Comparison of ENCODE assay signal across 1 cellular context in genomic region chrX:150696264-150696789, GRCh38.
TF ChIP-seq lines count a peak whose summit lies in the region.

No MANE protein-coding gene starts in this region.

TF ChIP-seq in SK-N-SH, 30 proteins besides CTCF, POLR2A, EP300 and RAD21 (continued from another document):
- TF ChIP-seq RXRA (IDR thresholded peaks at IDR 0.05; ENCODE audit: borderline replicate concordance, low read depth) = no peak
- TF ChIP-seq, protein P1, sequence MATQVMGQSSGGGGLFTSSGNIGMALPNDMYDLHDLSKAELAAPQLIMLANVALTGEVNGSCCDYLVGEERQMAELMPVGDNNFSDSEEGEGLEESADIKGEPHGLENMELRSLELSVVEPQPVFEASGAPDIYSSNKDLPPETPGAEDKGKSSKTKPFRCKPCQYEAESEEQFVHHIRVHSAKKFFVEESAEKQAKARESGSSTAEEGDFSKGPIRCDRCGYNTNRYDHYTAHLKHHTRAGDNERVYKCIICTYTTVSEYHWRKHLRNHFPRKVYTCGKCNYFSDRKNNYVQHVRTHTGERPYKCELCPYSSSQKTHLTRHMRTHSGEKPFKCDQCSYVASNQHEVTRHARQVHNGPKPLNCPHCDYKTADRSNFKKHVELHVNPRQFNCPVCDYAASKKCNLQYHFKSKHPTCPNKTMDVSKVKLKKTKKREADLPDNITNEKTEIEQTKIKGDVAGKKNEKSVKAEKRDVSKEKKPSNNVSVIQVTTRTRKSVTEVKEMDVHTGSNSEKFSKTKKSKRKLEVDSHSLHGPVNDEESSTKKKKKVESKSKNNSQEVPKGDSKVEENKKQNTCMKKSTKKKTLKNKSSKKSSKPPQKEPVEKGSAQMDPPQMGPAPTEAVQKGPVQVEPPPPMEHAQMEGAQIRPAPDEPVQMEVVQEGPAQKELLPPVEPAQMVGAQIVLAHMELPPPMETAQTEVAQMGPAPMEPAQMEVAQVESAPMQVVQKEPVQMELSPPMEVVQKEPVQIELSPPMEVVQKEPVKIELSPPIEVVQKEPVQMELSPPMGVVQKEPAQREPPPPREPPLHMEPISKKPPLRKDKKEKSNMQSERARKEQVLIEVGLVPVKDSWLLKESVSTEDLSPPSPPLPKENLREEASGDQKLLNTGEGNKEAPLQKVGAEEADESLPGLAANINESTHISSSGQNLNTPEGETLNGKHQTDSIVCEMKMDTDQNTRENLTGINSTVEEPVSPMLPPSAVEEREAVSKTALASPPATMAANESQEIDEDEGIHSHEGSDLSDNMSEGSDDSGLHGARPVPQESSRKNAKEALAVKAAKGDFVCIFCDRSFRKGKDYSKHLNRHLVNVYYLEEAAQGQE (IDR thresholded peaks at IDR 0.05; ENCODE audit: low read depth, low read length) = no peak
- no peak for TF ChIP-seq TEAD4 (IDR thresholded peaks at IDR 0.05; ENCODE audit: borderline replicate concordance, insufficient read depth)
- TF ChIP-seq RCOR1 (IDR thresholded peaks at IDR 0.05; ENCODE audit: low read length) = no peak
- no peak for TF ChIP-seq EZH2phosphoT487 (IDR thresholded peaks at IDR 0.05; ENCODE audit: borderline replicate concordance, low read depth)
- no peak for TF ChIP-seq ELF1 (IDR thresholded peaks at IDR 0.05)
- TF ChIP-seq, protein P2, sequence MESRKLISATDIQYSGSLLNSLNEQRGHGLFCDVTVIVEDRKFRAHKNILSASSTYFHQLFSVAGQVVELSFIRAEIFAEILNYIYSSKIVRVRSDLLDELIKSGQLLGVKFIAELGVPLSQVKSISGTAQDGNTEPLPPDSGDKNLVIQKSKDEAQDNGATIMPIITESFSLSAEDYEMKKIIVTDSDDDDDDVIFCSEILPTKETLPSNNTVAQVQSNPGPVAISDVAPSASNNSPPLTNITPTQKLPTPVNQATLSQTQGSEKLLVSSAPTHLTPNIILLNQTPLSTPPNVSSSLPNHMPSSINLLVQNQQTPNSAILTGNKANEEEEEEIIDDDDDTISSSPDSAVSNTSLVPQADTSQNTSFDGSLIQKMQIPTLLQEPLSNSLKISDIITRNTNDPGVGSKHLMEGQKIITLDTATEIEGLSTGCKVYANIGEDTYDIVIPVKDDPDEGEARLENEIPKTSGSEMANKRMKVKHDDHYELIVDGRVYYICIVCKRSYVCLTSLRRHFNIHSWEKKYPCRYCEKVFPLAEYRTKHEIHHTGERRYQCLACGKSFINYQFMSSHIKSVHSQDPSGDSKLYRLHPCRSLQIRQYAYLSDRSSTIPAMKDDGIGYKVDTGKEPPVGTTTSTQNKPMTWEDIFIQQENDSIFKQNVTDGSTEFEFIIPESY (IDR thresholded peaks at IDR 0.05; ENCODE audit: borderline replicate concordance, low read depth) = no peak
- no peak for TF ChIP-seq POLR2AphosphoS5 (IDR thresholded peaks at IDR 0.05; ENCODE audit: low read depth, low read length)
- no peak for TF ChIP-seq FOXJ3 (CRISPR knock-in tag; IDR thresholded peaks at IDR 0.05)
- TF ChIP-seq RFX5 (IDR thresholded peaks at IDR 0.05; ENCODE audit: low read length) = no peak
- no peak for TF ChIP-seq YY1 (IDR thresholded peaks at IDR 0.05; ENCODE audit: low read depth)
- no peak for TF ChIP-seq MXI1 (IDR thresholded peaks at IDR 0.05; ENCODE audit: low read depth, low read length)
- no peak for TF ChIP-seq CHD2 (IDR thresholded peaks at IDR 0.05; ENCODE audit: low read length, partially characterized antibody)
- TF ChIP-seq, protein P3, sequence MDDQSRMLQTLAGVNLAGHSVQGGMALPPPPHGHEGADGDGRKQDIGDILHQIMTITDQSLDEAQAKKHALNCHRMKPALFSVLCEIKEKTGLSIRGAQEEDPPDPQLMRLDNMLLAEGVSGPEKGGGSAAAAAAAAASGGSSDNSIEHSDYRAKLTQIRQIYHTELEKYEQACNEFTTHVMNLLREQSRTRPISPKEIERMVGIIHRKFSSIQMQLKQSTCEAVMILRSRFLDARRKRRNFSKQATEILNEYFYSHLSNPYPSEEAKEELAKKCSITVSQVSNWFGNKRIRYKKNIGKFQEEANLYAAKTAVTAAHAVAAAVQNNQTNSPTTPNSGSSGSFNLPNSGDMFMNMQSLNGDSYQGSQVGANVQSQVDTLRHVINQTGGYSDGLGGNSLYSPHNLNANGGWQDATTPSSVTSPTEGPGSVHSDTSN (IDR thresholded peaks at IDR 0.05) = no peak
- TF ChIP-seq FOXM1 (IDR thresholded peaks at IDR 0.05; ENCODE audit: low read depth) = no peak
- no peak for TF ChIP-seq TCF12 (IDR thresholded peaks at IDR 0.05)
- TF ChIP-seq GABPA (IDR thresholded peaks at IDR 0.05; ENCODE audit: low read depth) = no peak
